In the genomic region with DNA sequence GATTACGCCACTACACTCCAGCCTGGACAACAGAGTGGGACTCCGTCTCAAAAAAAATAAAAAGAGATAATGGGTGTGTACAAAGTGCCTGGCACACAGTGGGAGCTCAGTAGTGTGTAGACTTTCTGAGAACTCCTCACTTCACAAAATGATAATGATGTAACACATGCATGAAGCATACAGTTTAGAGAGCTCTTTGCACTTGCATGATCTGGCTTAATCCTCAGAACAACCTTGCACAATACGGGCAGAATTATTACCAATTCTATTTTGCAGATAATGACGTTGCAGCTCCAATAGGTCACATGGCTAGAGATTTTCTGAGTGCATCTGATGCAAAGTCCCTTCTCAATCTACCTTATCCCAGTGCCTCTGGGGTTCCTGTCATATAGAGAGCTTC, we compare ENCODE assay signal across 13 cellular contexts.
DNase-seq lines count a peak whose midpoint lies in the region; ATAC-seq, FAIRE-seq and TF ChIP-seq lines count a peak whose summit lies in the region.
"Had no signal": no experiment of that assay in that cellular context is flagged by ENCODE, and none has a peak within 500 bp of the region (broad histone marks: within the 10 kb centered on the region; RNA-seq: fewer than 3 reads in every experiment).

No MANE protein-coding gene starts in this region.

- H3K27me3 Mint-ChIP-seq in activated CD8-positive, alpha-beta T cell treated with anti-CD3 and anti-CD28 coated beads for 36 hours: no peaks in the 10 kb centered on the region

- H3K4me3 Mint-ChIP-seq in activated CD8-positive, alpha-beta T cell treated with anti-CD3 and anti-CD28 coated beads for 36 hours: peak overlapping the region; percentile 65
- H3K4me3 Mint-ChIP-seq: GM23338 had no signal

- H3K9me3 Mint-ChIP-seq in activated CD8-positive, alpha-beta T cell treated with anti-CD3 and anti-CD28 coated beads for 36 hours: no peaks in the 10 kb centered on the region
- H3K9me3 Mint-ChIP-seq: GM23338 had no signal

- peaks cover 68% of the 10 kb centered on the region for H3K79me2 ChIP-seq in DND-41 (ENCODE audit: insufficient read depth, low read length)

- TF ChIP-seq CTCF in A549 (IDR thresholded peaks at IDR 0.05) (no peak), DND-41 (IDR thresholded peaks at IDR 0.05; ENCODE audit: borderline replicate concordance, extremely low read depth, low read length, poor library complexity, severe bottlenecking) (no peak), WERI-Rb-1 (IDR thresholded peaks at IDR 0.05; ENCODE audit: low read depth, low read length) (no peak)
- no peak for TF ChIP-seq CTCF in activated CD8-positive, alpha-beta T cell treated with anti-CD3 and anti-CD28 coated beads for 36 hours (IDR thresholded peaks at IDR 0.05)

- no peak for TF ChIP-seq EP300 in A549 (IDR thresholded peaks at IDR 0.05)

- H3K27ac ChIP-seq in A549 (peak overlapping the region in 1 of 2 experiments; percentile 56; a peak in 1 of 6 replicates), DND-41 (ENCODE audit: low read length) (peak overlapping the region; percentile 64), WERI-Rb-1 (no peak overlapping the region)

- POLR2A ChIA-PET in A549 (lab: Yijun Ruan, JAX): interaction anchor here (1.2 to 1.4 kb wide), 2 partner anchors 9 to 226 kb away, joined by 3 to 5 read pairs; a partner anchor contains a TSS
- POLR2A ChIA-PET in activated CD8-positive, alpha-beta T cell treated with anti-CD3 and anti-CD28 coated beads for 36 hours (lab: Charles Lee): interaction anchor here (0.8 to 2.9 kb wide), 19 partner anchors 9 to 184 kb away, joined by 3 to 50 read pairs (median 6); a partner anchor contains a TSS

- H3K27me3 ChIP-seq in DND-41 (ENCODE audit: insufficient read depth, low read length, poor library complexity): no peaks in the 10 kb centered on the region
- no peaks in the 10 kb centered on the region for H3K27me3 ChIP-seq in WERI-Rb-1 (ENCODE audit: insufficient read depth, low read depth, severe bottlenecking)
- H3K27me3 ChIP-seq: BE2C, Peyer's patch had no signal

- H3K4me3 ChIP-seq in A549 (no peak overlapping the region), DND-41 (ENCODE audit: low read depth in 1 of 2, low read length in 2 of 2) (no peak overlapping the region), WERI-Rb-1 (ENCODE audit: low read depth, low read length) (no peak overlapping the region)
- H3K4me3 ChIP-seq: GM23338, Peyer's patch had no signal

- H3K9me3 ChIP-seq in A549: no peaks in the 10 kb centered on the region
- no peaks in the 10 kb centered on the region for H3K9me3 ChIP-seq in DND-41 (ENCODE audit: insufficient read depth, low read length, severe bottlenecking)
- no peaks in the 10 kb centered on the region for H3K9me3 ChIP-seq in WERI-Rb-1 (ENCODE audit: severe bottlenecking)
- H3K9me3 ChIP-seq: BE2C, Peyer's patch had no signal

- ATAC-seq in A549 (no peak), DND-41 (ENCODE audit: insufficient read depth, low read depth) (no peak), esophagus mucosa (peak; percentile 33), GM18520 (IDR thresholded peaks at IDR 0.05; ENCODE audit: unreplicated experiment) (no peak)
- no peak for ATAC-seq in activated CD8-positive, alpha-beta T cell treated with anti-CD3 and anti-CD28 coated beads for 36 hours

- H3K4me1 ChIP-seq in A549 (peaks cover 14% of the 10 kb centered on the region), DND-41 (ENCODE audit: insufficient read depth, low read length) (peaks cover 42% of the 10 kb centered on the region)
- H3K4me1 ChIP-seq: BE2C, Peyer's patch had no signal

- DNase-seq in A549 (ENCODE audit: low read depth in 1 of 2, low spot score in 1 of 2) (no peak), DND-41 (no peak), WERI-Rb-1 (no peak), EL (no peak), NCI-H345 treated with DMSO at 0.1 percent for 48 hours (lab: John Stamatoyannopoulos, UW; ENCODE audit: unreplicated experiment) (no peak)
- no peak for DNase-seq in activated CD8-positive, alpha-beta T cell treated with anti-CD3 and anti-CD28 coated beads for 36 hours
- DNase-seq: BE2C, kidney glomerular epithelial cell, NCI-H2171 had no signal

- H3K4me2 ChIP-seq in A549 (peak overlapping the region; percentile 56), DND-41 (ENCODE audit: insufficient read depth, low read length) (no peak overlapping the region)
- H3K4me2 ChIP-seq: GM23338 had no signal

- peak overlapping the region; percentile 91 for H3K27ac Mint-ChIP-seq in activated CD8-positive, alpha-beta T cell treated with anti-CD3 and anti-CD28 coated beads for 36 hours
- H3K27ac Mint-ChIP-seq: GM23338 had no signal

- TF ChIP-seq RAD21 in A549 (conservative IDR thresholded peaks at IDR 0.05 in 1 of 2, IDR thresholded peaks at IDR 0.05 in 1 of 2): no peak

- H3K36me3 ChIP-seq in DND-41 (ENCODE audit: insufficient read depth, low read length): peaks cover 47% of the 10 kb centered on the region
- no peaks in the 10 kb centered on the region for H3K36me3 ChIP-seq in WERI-Rb-1
- H3K36me3 ChIP-seq: BE2C, Peyer's patch had no signal

- WGBS in A549 (ENCODE audit: missing lambda C conversion rate): 85% methylated on average over 4 of the region's 4 CpGs

- H3K36me3 Mint-ChIP-seq in activated CD8-positive, alpha-beta T cell treated with anti-CD3 and anti-CD28 coated beads for 36 hours (ENCODE audit: low read depth): peaks cover 51% of the 10 kb centered on the region

- no peak overlapping the region for H3K9ac ChIP-seq in DND-41 (ENCODE audit: low read depth, low read length)

- TF ChIP-seq POLR2A in A549 (IDR thresholded peaks at IDR 0.05; ENCODE audit: low read length): no peak

- CTCF ChIA-PET in A549 (lab: Yijun Ruan, JAX): interaction anchor here (0.9 to 3.8 kb wide), 7 partner anchors 9 to 381 kb away, joined by 3 to 19 read pairs (median 5); no protein-coding TSS in a partner anchor
- CTCF ChIA-PET in activated CD8-positive, alpha-beta T cell treated with anti-CD3 and anti-CD28 coated beads for 36 hours (lab: Charles Lee): interaction anchor here (0.9 to 2.8 kb wide), 11 partner anchors 9 to 224 kb away, joined by 3 to 24 read pairs (median 7); a partner anchor contains a TSS

- intact Hi-C loops in activated CD8-positive, alpha-beta T cell treated with anti-CD3 and anti-CD28 coated beads for 36 hours (cut with micrococcal nuclease): no loop called here

- no peak overlapping the region for H2AFZ ChIP-seq in DND-41 (ENCODE audit: low read depth, low read length)

- peaks cover 81% of the 10 kb centered on the region for H3K4me1 Mint-ChIP-seq in activated CD8-positive, alpha-beta T cell treated with anti-CD3 and anti-CD28 coated beads for 36 hours (ENCODE audit: low read depth)

- FAIRE-seq in A549 (lab: Jason Lieb, UNC): no peak

- H4K20me1 ChIP-seq in DND-41 (ENCODE audit: insufficient read depth, low read length): peaks cover 33% of the 10 kb centered on the region

TF ChIP-seq in A549, 52 proteins besides CTCF, POLR2A, EP300 and RAD21:
- TF ChIP-seq RNF2 (IDR thresholded peaks at IDR 0.05; ENCODE audit: borderline replicate concordance, low read depth) (no peak), RFX5 (IDR thresholded peaks at IDR 0.05) (no peak), POLR2AphosphoS2 (conservative IDR thresholded peaks at IDR 0.05; ENCODE audit: low read length) (no peak), HOXB5 (CRISPR knock-in tag; IDR thresholded peaks at IDR 0.05) (no peak), NPAS2 (CRISPR knock-in tag; IDR thresholded peaks at IDR 0.05; ENCODE audit: borderline replicate concordance) (no peak), TP53 (CRISPR knock-in tag; IDR thresholded peaks at IDR 0.05) (no peak), ZC3H11A (IDR thresholded peaks at IDR 0.05) (no peak), HOXA7 (CRISPR knock-in tag; IDR thresholded peaks at IDR 0.05) (no peak), FOXS1 (CRISPR knock-in tag; IDR thresholded peaks at IDR 0.05) (no peak), TFCP2L1 (CRISPR knock-in tag; IDR thresholded peaks at IDR 0.05) (no peak), ZFP36 (IDR thresholded peaks at IDR 0.05; ENCODE audit: borderline replicate concordance, partially characterized antibody) (no peak), CBX2 (IDR thresholded peaks at IDR 0.05; ENCODE audit: borderline replicate concordance, low read depth) (no peak), FOSL2 (IDR thresholded peaks at IDR 0.05) (no peak), FOSL2 (CRISPR knock-in tag; IDR thresholded peaks at IDR 0.05) (no peak), RARB (CRISPR knock-in tag; IDR thresholded peaks at IDR 0.05) (no peak), BHLHE40 (IDR thresholded peaks at IDR 0.05; ENCODE audit: low read depth, low read length) (no peak)
- TF ChIP-seq, protein P1, sequence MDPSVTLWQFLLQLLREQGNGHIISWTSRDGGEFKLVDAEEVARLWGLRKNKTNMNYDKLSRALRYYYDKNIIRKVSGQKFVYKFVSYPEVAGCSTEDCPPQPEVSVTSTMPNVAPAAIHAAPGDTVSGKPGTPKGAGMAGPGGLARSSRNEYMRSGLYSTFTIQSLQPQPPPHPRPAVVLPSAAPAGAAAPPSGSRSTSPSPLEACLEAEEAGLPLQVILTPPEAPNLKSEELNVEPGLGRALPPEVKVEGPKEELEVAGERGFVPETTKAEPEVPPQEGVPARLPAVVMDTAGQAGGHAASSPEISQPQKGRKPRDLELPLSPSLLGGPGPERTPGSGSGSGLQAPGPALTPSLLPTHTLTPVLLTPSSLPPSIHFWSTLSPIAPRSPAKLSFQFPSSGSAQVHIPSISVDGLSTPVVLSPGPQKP (IDR thresholded peaks at IDR 0.05; ENCODE audit: low read depth, low read length): no peak
- TF ChIP-seq, protein P2, sequence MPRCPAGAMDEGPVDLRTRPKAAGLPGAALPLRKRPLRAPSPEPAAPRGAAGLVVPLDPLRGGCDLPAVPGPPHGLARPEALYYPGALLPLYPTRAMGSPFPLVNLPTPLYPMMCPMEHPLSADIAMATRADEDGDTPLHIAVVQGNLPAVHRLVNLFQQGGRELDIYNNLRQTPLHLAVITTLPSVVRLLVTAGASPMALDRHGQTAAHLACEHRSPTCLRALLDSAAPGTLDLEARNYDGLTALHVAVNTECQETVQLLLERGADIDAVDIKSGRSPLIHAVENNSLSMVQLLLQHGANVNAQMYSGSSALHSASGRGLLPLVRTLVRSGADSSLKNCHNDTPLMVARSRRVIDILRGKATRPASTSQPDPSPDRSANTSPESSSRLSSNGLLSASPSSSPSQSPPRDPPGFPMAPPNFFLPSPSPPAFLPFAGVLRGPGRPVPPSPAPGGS (IDR thresholded peaks at IDR 0.05): no peak
- TF ChIP-seq, protein P3, sequence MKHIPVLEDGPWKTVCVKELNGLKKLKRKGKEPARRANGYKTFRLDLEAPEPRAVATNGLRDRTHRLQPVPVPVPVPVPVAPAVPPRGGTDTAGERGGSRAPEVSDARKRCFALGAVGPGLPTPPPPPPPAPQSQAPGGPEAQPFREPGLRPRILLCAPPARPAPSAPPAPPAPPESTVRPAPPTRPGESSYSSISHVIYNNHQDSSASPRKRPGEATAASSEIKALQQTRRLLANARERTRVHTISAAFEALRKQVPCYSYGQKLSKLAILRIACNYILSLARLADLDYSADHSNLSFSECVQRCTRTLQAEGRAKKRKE (CRISPR knock-in tag; IDR thresholded peaks at IDR 0.05; ENCODE audit: low read depth): no peak
